1 cellular context compared by ENCODE assay signal in genomic region chr7:2403014-2403717, GRCh38.
TF ChIP-seq lines count a peak whose summit lies in the region.

Gene CHST12 (plus strand): TSS chr7:2403611. CDS start chr7:2432640, 29,029 bp downstream.

TF ChIP-seq in GM12878, 131 proteins besides CTCF, POLR2A, EP300 and RAD21 (continued from another document):
- peak; percentile 69 for TF ChIP-seq NKRF (conservative IDR thresholded peaks at IDR 0.05)
TF ChIP-seq in GM12878: peak in this region for 30.
